In genomic region chr2:75810931-75811330, GRCh38 we compare ENCODE assay signal across 25 cellular contexts.
"Had no signal": no experiment of that assay in that cellular context is flagged by ENCODE, and none has a peak within 500 bp of the region (broad histone marks: within the 10 kb centered on the region; RNA-seq: fewer than 3 reads in every experiment).

No MANE protein-coding gene starts in this region.

- H3K9me3 ChIP-seq: esophagus squamous epithelium, gastrocnemius medialis, heart right ventricle, left lung, lower lobe of right lung had no signal

- H3K4me1 Mint-ChIP-seq: memory B cell; naive B cell; naive thymus-derived CD8-positive, alpha-beta T cell had no signal

- DNase-seq: dermis blood vessel endothelial cell; dorsolateral prefrontal cortex; effector CD4-positive, alpha-beta T cell; effector memory CD4-positive, alpha-beta T cell; esophagus squamous epithelium; foreskin fibroblast; gastrocnemius medialis; glutamatergic neuron; head of caudate nucleus; heart right ventricle; hippocampal formation; left cardiac atrium; left lung; left ventricle myocardium superior; lower lobe of right lung; mesendoderm; midbrain; naive B cell; naive thymus-derived CD8-positive, alpha-beta T cell had no signal

- FAIRE-seq: colon, endothelial cell of umbilical vein, islet of Langerhans, keratinocyte had no signal

- H3K27ac Mint-ChIP-seq: memory B cell; naive B cell; naive thymus-derived CD8-positive, alpha-beta T cell had no signal

- H3K36me3 Mint-ChIP-seq: memory B cell; naive B cell; naive thymus-derived CD8-positive, alpha-beta T cell had no signal

- H3K27me3 Mint-ChIP-seq: naive B cell had no signal

- H3K27ac ChIP-seq: coronary artery, dorsolateral prefrontal cortex, esophagus squamous epithelium, gastrocnemius medialis, heart right ventricle, left lung, lower lobe of right lung had no signal

- H3K36me3 ChIP-seq: esophagus squamous epithelium, gastrocnemius medialis, heart right ventricle, left lung, lower lobe of right lung had no signal

- H3K4me3 ChIP-seq: coronary artery, dorsolateral prefrontal cortex, esophagus squamous epithelium, gastrocnemius medialis, heart right ventricle, left lung, lower lobe of right lung had no signal

- H3K4me3 Mint-ChIP-seq: memory B cell; naive B cell; naive thymus-derived CD8-positive, alpha-beta T cell had no signal

- H3K4me1 ChIP-seq: esophagus squamous epithelium, heart right ventricle, left lung, lower lobe of right lung had no signal

- H3K27me3 ChIP-seq: dorsolateral prefrontal cortex, esophagus squamous epithelium, gastrocnemius medialis, heart right ventricle, left lung had no signal
